ENCODE assay signal across 17 cellular contexts in the genomic region with DNA sequence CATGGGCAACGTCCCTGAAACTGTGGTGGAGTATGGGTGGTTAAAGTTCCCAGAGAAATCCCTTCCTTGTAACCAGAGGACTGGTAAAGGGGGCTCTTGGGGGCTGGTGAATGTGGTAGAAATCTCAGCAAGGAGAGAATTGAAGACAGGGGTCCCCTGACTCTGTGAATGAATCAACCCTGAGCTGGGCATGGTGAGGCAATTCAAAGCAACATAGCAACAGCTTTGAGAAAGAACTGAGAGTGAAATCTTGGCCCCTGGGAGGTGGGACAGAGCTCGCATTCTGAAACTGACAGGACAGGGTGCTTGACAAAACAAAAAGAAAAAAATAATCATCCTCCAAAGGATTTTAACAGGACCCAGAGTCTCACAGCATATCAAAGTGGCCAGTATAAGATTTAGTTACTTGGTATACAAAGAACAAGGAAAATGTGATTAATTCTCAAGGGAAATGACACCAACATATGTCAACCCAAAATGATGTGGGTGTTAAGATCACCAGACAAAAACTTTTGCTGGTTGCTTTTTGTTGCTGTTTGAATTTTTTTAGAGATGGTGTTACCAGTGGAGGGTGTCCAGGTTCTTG.
"Had no signal": no experiment of that assay in that cellular context is flagged by ENCODE, and none has a peak within 500 bp of the region (broad histone marks: within the 10 kb centered on the region; RNA-seq: fewer than 3 reads in every experiment).

No MANE protein-coding gene starts in this region.

- H3K4me3 ChIP-seq: coronary artery, esophagus squamous epithelium, prostate gland, skin epidermis, thyroid gland had no signal

- DNase-seq: activated CD4-positive, CD25-positive, alpha-beta regulatory T cell treated with anti-CD3 and anti-CD28 coated beads, Interleukin-2, amount 50 U/mL, for 72 hours; activated naive CD4-positive, alpha-beta T cell; brain microvascular endothelial cell; esophagus squamous epithelium; hippocampal formation; kidney; mesenchymal stem cell; right cardiac atrium; SHP77; stimulated activated CD4-positive, alpha-beta T cell treated with anti-CD3 and anti-CD28 coated beads, Interleukin-15, amount 100 ng/mL, for 24 hours; stimulated activated CD4-positive, alpha-beta T cell treated with anti-CD3 and anti-CD28 coated beads, Interleukin-4, amount 100 ng/mL, for 24 hours; thyroid gland had no signal

- H3K4me1 ChIP-seq: esophagus squamous epithelium, prostate gland had no signal

- H3K9me3 ChIP-seq: prostate gland, thyroid gland had no signal

- H3K4me3 Mint-ChIP-seq: central memory CD8-positive, alpha-beta T cell had no signal

- ATAC-seq: right cardiac atrium, SK-N-SH treated with all-trans-retinoic acid at 6 μM for 48 hours had no signal

- H3K27ac ChIP-seq: brain microvascular endothelial cell, coronary artery, esophagus squamous epithelium, prostate gland, skin epidermis, thyroid gland had no signal

- H3K36me3 ChIP-seq: brain microvascular endothelial cell, esophagus squamous epithelium, prostate gland, thyroid gland had no signal

- H3K27me3 ChIP-seq: brain microvascular endothelial cell, thyroid gland had no signal
